Comparison of ENCODE assay signal across 18 cellular contexts in the genomic region with DNA sequence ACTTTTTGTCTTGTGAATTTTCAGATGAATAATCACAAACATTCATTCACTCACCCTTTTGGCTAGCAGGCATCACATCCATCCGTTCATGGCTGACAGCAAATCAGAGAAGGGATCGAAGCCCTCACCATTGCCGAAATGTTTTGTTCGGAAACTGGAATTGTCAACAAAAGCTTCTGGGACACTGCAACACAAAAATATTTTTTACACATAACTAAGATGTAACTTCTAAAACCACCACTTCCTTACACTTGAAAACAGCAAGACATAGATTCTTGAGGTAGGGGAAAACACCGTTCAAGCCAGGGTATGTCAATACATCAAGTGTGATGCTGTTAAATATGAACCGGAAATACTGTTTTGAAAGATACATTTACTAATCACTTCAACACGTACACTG.
DNase-seq lines count a peak whose midpoint lies in the region; ATAC-seq, FAIRE-seq and TF ChIP-seq lines count a peak whose summit lies in the region.
"Had no signal": no experiment of that assay in that cellular context is flagged by ENCODE, and none has a peak within 500 bp of the region (broad histone marks: within the 10 kb centered on the region; RNA-seq: fewer than 3 reads in every experiment).

No MANE protein-coding gene starts in this region.

- H4K8ac ChIP-seq in mesenchymal stem cell (ENCODE audit: low read length), result no peak overlapping the region

- no peak overlapping the region for H3K23ac ChIP-seq in mesenchymal stem cell (ENCODE audit: low read length in 2 of 2)

- H3K27ac Mint-ChIP-seq in activated T-cell treated with anti-CD3 and anti-CD28 coated beads, Interleukin-2, amount 50 U/mL, for 72 hours, result peak overlapping the region; percentile 95

- DNase-seq in activated CD4-positive, CD25-positive, alpha-beta regulatory T cell treated with anti-CD3 and anti-CD28 coated beads, Interleukin-2, amount 50 U/mL, for 72 hours, result no peak
- DNase-seq in HTR-8/SVneo (ENCODE audit: insufficient read length, low spot score), result no peak
- DNase-seq in activated T-cell treated with anti-CD3 and anti-CD28 coated beads, Interleukin-2, amount 50 U/mL, for 72 hours, result peak in 1 of 2 donors; percentile 28
- DNase-seq in mesenchymal stem cell, result no peak
- no peak for DNase-seq in uterus
- no peak for DNase-seq in COLO829 (ENCODE audit: low spot score)
- DNase-seq in NCI-H69 (lab: John Stamatoyannopoulos, UW), result no peak
- DNase-seq: C1 segment of cervical spinal cord, colonic mucosa, gastrocnemius medialis, left lung, NCI-H1930, NCI-H510A, Right ventricle myocardium superior, upper lobe of left lung had no signal

- H3K4me2 ChIP-seq in mesenchymal stem cell (ENCODE audit: low read length, poor library complexity, severe bottlenecking), result no peak overlapping the region

- H3K18ac ChIP-seq in mesenchymal stem cell (ENCODE audit: low read depth in 1 of 2, low read length in 2 of 2), result no peak overlapping the region

- H3K27me3 Mint-ChIP-seq in activated T-cell treated with anti-CD3 and anti-CD28 coated beads, Interleukin-2, amount 50 U/mL, for 72 hours (ENCODE audit: low read depth), result no peaks in the 10 kb centered on the region

- H4K91ac ChIP-seq in mesenchymal stem cell (ENCODE audit: low read length), result no peak overlapping the region

- H3K36me3 ChIP-seq in mesenchymal stem cell (ENCODE audit: control insufficient read depth in 1 of 2, insufficient read depth in 2 of 2, low read depth in 1 of 2, low read length in 2 of 2) (peaks cover 0 to 21% of the 10 kb centered on the region in 2 experiments), uterus (no peaks in the 10 kb centered on the region)
- H3K36me3 ChIP-seq: colonic mucosa had no signal

- H2BK120ac ChIP-seq in mesenchymal stem cell (ENCODE audit: low read depth, low read length), result no peak overlapping the region

- no peak for TF ChIP-seq CTCF in uterus (IDR thresholded peaks at IDR 0.05)

- H2BK15ac ChIP-seq in mesenchymal stem cell (ENCODE audit: low read depth, poor library complexity, severe bottlenecking), result no peak overlapping the region

- no peak overlapping the region for H3K9ac ChIP-seq in mesenchymal stem cell (ENCODE audit: low read length)

- no peak overlapping the region for H3K4ac ChIP-seq in mesenchymal stem cell (ENCODE audit: low read depth in 1 of 2, low read length in 2 of 2)

- intact Hi-C loops in uterus (cut with DNase I; ENCODE audit: low total_unique reads), result no loop called here

- peak; percentile 32 to 45 for ATAC-seq in activated CD4-positive, CD25-positive, alpha-beta regulatory T cell treated with anti-CD3 and anti-CD28 coated beads, Interleukin-2, amount 50 U/mL, for 24 hours
- peak; percentile 53 to 58 for ATAC-seq in activated T-cell treated with anti-CD3 and anti-CD28 coated beads, Interleukin-2, amount 50 U/mL, for 72 hours (replicated peaks in 1 of 2)
- ATAC-seq: gastrocnemius medialis, left lung had no signal

- peaks cover 19% of the 10 kb centered on the region for H3K79me1 ChIP-seq in mesenchymal stem cell (replicated peaks; ENCODE audit: low read length, poor library complexity, severe bottlenecking)

- no peak overlapping the region for H3K4me3 ChIP-seq in mesenchymal stem cell (ENCODE audit: insufficient read depth in 1 of 2, low read depth in 1 of 2, low read length in 2 of 2)
- H3K4me3 ChIP-seq in uterus, result no peak overlapping the region
- H3K4me3 ChIP-seq: colonic mucosa, gastrocnemius medialis, left lung, upper lobe of left lung had no signal

- H2BK12ac ChIP-seq in mesenchymal stem cell (ENCODE audit: low read length in 2 of 2), result no peak overlapping the region

- H3K9me3 ChIP-seq in mesenchymal stem cell (ENCODE audit: control insufficient read depth, low read length), result peaks cover 10% of the 10 kb centered on the region
- H3K9me3 ChIP-seq in uterus, result no peaks in the 10 kb centered on the region
- H3K9me3 ChIP-seq: colonic mucosa, gastrocnemius medialis, left lung, upper lobe of left lung had no signal

- FAIRE-seq in HTR-8/SVneo (lab: Jason Lieb, UNC), result peak; percentile 55

- no peak overlapping the region for H3K14ac ChIP-seq in mesenchymal stem cell (ENCODE audit: low read length in 2 of 2)

- H2BK5ac ChIP-seq in mesenchymal stem cell (ENCODE audit: low read depth, low read length, poor library complexity, severe bottlenecking), result no peak overlapping the region

- H3K36me3 Mint-ChIP-seq in activated T-cell treated with anti-CD3 and anti-CD28 coated beads, Interleukin-2, amount 50 U/mL, for 72 hours (ENCODE audit: insufficient read depth in 2 of 2), result peaks cover 15 to 21% of the 10 kb centered on the region in 2 donors

- H3K4me1 ChIP-seq in mesenchymal stem cell (ENCODE audit: control insufficient read depth, insufficient read depth, low read depth, low read length) (peaks cover 10% of the 10 kb centered on the region), uterus (no peaks in the 10 kb centered on the region)
- H3K4me1 ChIP-seq: colonic mucosa had no signal

- WGBS in mesenchymal stem cell, result 98% methylated on average over 4 of the region's 7 CpGs

- H3K27me3 ChIP-seq in mesenchymal stem cell (ENCODE audit: control insufficient read depth in 1 of 2, insufficient read depth in 1 of 2, low read length in 2 of 2) (no peaks in the 10 kb centered on the region), uterus (no peaks in the 10 kb centered on the region)
- H3K27me3 ChIP-seq: colonic mucosa, gastrocnemius medialis, left lung, upper lobe of left lung had no signal

- peaks cover 1 to 8% of the 10 kb centered on the region in 2 donors for H3K9me3 Mint-ChIP-seq in activated T-cell treated with anti-CD3 and anti-CD28 coated beads, Interleukin-2, amount 50 U/mL, for 72 hours

- TF ChIP-seq POLR2A in uterus (IDR thresholded peaks at IDR 0.05), result no peak

- peaks cover 94% of the 10 kb centered on the region for H3K4me1 Mint-ChIP-seq in activated T-cell treated with anti-CD3 and anti-CD28 coated beads, Interleukin-2, amount 50 U/mL, for 72 hours (ENCODE audit: low read depth)

- peak overlapping the region; percentile 72 to 91 for H3K4me3 Mint-ChIP-seq in activated T-cell treated with anti-CD3 and anti-CD28 coated beads, Interleukin-2, amount 50 U/mL, for 72 hours

- H2AK5ac ChIP-seq in mesenchymal stem cell (ENCODE audit: low read length, severe bottlenecking), result peak overlapping the region; percentile 56

- H2AFZ ChIP-seq in mesenchymal stem cell (ENCODE audit: low read depth, low read length), result no peak overlapping the region

- H3K27ac ChIP-seq in mesenchymal stem cell (ENCODE audit: low read length, poor library complexity, severe bottlenecking) (no peak overlapping the region), uterus (no peak overlapping the region)
- H3K27ac ChIP-seq: 22Rv1, colonic mucosa, epithelial cell of prostate, gastrocnemius medialis, left lung had no signal
